In the genomic region with DNA sequence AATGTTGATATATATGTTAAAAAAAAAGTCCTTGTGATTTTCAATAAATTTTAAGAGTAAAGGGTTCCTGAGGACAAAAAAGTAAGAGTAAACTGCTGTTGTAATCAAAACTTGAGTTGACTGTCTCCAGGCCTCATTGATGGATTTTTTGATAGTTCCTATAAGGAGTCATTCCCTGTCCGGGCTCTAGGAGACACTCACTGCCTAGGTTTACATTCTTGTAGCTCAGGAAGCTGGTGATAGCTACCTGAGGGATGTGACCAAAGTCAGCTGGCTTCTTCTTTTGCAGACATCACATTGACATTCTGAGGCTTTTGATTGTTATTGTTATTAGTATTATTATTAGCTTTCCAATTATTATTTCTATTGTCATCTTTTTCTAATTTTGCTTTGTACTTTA, we compare ENCODE assay signal across 10 cellular contexts.
A peak's percentile ranks its signal among the peaks of the same experiment; 100 is the strongest.
DNase-seq lines count a peak whose midpoint lies in the region; ATAC-seq and TF ChIP-seq lines count a peak whose summit lies in the region.
"Had no signal": no experiment of that assay in that cellular context is flagged by ENCODE, and none has a peak within 500 bp of the region (broad histone marks: within the 10 kb centered on the region; RNA-seq: fewer than 3 reads in every experiment).

No MANE protein-coding gene starts in this region.

- peaks cover 4% of the 10 kb centered on the region for H3K9me3 Mint-ChIP-seq in endothelial cell (ENCODE audit: unreplicated experiment)

- TF ChIP-seq CTCF in AG09309 (IDR thresholded peaks at IDR 0.05; ENCODE audit: control insufficient read depth, insufficient read depth, low read depth, low read length, missing control alignments) = peak; percentile 56
- TF ChIP-seq CTCF in LNCaP clone FGC (IDR thresholded peaks at IDR 0.05; ENCODE audit: control insufficient read depth, extremely low read depth, insufficient read depth) = peak; percentile 69
- TF ChIP-seq CTCF in kidney epithelial cell (IDR thresholded peaks at IDR 0.05; ENCODE audit: insufficient read depth, low read length, poor library complexity, severe bottlenecking) = peak; percentile 40
- TF ChIP-seq CTCF in uterus (IDR thresholded peaks at IDR 0.05) = peak in 2 of 4 experiments; percentile 27 to 37
- TF ChIP-seq CTCF in endothelial cell (IDR thresholded peaks at IDR 0.05; ENCODE audit: unreplicated experiment) = no peak

- DNase-seq in AG09309 (ENCODE audit: low read depth) (no peak), LNCaP clone FGC (ENCODE audit: low read depth) (peak; percentile 22), adipocyte (ENCODE audit: low read depth) (peak; percentile 63), kidney epithelial cell (ENCODE audit: low read depth) (no peak), HEK293T (ENCODE audit: extremely low spot score) (no peak), uterus (no peak), endothelial cell (ENCODE audit: low spot score) (no peak)
- DNase-seq: NCI-H2029 had no signal

- H3K9ac ChIP-seq in adipocyte (ENCODE audit: low read length) = no peak overlapping the region

- H3K27me3 Mint-ChIP-seq in endothelial cell (ENCODE audit: unreplicated experiment) = peaks cover 8% of the 10 kb centered on the region

- POLR2A ChIA-PET in HEK293T (lab: Yijun Ruan, JAX) = no interaction called here

- intact Hi-C loops in uterus (cut with DNase I; ENCODE audit: low total_unique reads) = no loop called here

- no peaks in the 10 kb centered on the region for H3K4me1 Mint-ChIP-seq in endothelial cell (ENCODE audit: unreplicated experiment)

- H3K4me3 ChIP-seq in AG09309 (ENCODE audit: control insufficient read depth, low read depth, low read length) (no peak overlapping the region), LNCaP clone FGC (ENCODE audit: low read depth, low read length) (no peak overlapping the region), adipocyte (ENCODE audit: low read length) (no peak overlapping the region), kidney epithelial cell (ENCODE audit: low read depth, low read length) (no peak overlapping the region), uterus (no peak overlapping the region)

- no peak for ATAC-seq in GM19467 (IDR thresholded peaks at IDR 0.05; ENCODE audit: unreplicated experiment)
- ATAC-seq: HCT116 had no signal

- no peak overlapping the region for H3K27ac ChIP-seq in uterus

- H3K27me3 ChIP-seq in adipocyte (replicated peaks; ENCODE audit: control insufficient read depth, insufficient read depth, low read length) (peaks cover 7% of the 10 kb centered on the region), kidney epithelial cell (ENCODE audit: control insufficient read depth, insufficient read depth, low read length) (no peaks in the 10 kb centered on the region), uterus (no peaks in the 10 kb centered on the region)

- H3K36me3 Mint-ChIP-seq in endothelial cell (ENCODE audit: low read depth, unreplicated experiment) = no peaks in the 10 kb centered on the region

- H3K27ac Mint-ChIP-seq in endothelial cell (ENCODE audit: unreplicated experiment) = no peak overlapping the region

- H3K4me3 Mint-ChIP-seq in endothelial cell (ENCODE audit: unreplicated experiment) = no peak overlapping the region

- no peaks in the 10 kb centered on the region for H3K4me1 ChIP-seq in adipocyte (ENCODE audit: control insufficient read depth, insufficient read depth, low read length)
- no peaks in the 10 kb centered on the region for H3K4me1 ChIP-seq in uterus

- H3K36me3 ChIP-seq in adipocyte (ENCODE audit: control insufficient read depth, insufficient read depth, low read length, severe bottlenecking) (no peaks in the 10 kb centered on the region), kidney epithelial cell (ENCODE audit: control insufficient read depth, insufficient read depth, low read length) (no peaks in the 10 kb centered on the region), uterus (no peaks in the 10 kb centered on the region)

- CTCF ChIA-PET in HEK293T (lab: Yijun Ruan, JAX) = interaction anchor here (0.5 kb wide), 1 partner anchor 360 kb away, joined by 3 read pairs; no protein-coding TSS in a partner anchor

- H3K9me3 ChIP-seq in adipocyte (ENCODE audit: control insufficient read depth, low read length) (no peaks in the 10 kb centered on the region), uterus (no peaks in the 10 kb centered on the region)

- no peak for TF ChIP-seq POLR2A in uterus (IDR thresholded peaks at IDR 0.05)

TF ChIP-seq in HEK293T, 16 proteins besides CTCF, POLR2A, EP300 and RAD21:
- TF ChIP-seq NFRKB (IDR thresholded peaks at IDR 0.05) (no peak), FOXA1 (IDR thresholded peaks at IDR 0.05) (no peak), ARNT (IDR thresholded peaks at IDR 0.05) (no peak), FOXM1 (IDR thresholded peaks at IDR 0.05; ENCODE audit: borderline replicate concordance) (no peak), ELF4 (IDR thresholded peaks at IDR 0.05) (no peak), HDGF (IDR thresholded peaks at IDR 0.05; ENCODE audit: borderline replicate concordance) (no peak), FOXK2 (IDR thresholded peaks at IDR 0.05) (no peak), ZNF384 (IDR thresholded peaks at IDR 0.05) (no peak), L3MBTL2 (conservative IDR thresholded peaks at IDR 0.05) (no peak), SUZ12 (IDR thresholded peaks at IDR 0.05) (no peak), SP1 (IDR thresholded peaks at IDR 0.05) (no peak), BHLHE40 (IDR thresholded peaks at IDR 0.05; ENCODE audit: borderline replicate concordance) (no peak), LEF1 (IDR thresholded peaks at IDR 0.05; ENCODE audit: borderline replicate concordance) (no peak), TARDBP (IDR thresholded peaks at IDR 0.05) (no peak), CTBP1 (IDR thresholded peaks at IDR 0.05; ENCODE audit: borderline replicate concordance) (no peak)
- TF ChIP-seq, protein P1, sequence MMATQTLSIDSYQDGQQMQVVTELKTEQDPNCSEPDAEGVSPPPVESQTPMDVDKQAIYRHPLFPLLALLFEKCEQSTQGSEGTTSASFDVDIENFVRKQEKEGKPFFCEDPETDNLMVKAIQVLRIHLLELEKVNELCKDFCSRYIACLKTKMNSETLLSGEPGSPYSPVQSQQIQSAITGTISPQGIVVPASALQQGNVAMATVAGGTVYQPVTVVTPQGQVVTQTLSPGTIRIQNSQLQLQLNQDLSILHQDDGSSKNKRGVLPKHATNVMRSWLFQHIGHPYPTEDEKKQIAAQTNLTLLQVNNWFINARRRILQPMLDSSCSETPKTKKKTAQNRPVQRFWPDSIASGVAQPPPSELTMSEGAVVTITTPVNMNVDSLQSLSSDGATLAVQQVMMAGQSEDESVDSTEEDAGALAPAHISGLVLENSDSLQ (IDR thresholded peaks at IDR 0.05) = no peak

Comparison
In these comparisons a context has a peak if more than half of its experiments do, and no peak if none do; other contexts are left out.
1. DNase-seq: peak in LNCaP clone FGC (single experiment) and adipocyte (single experiment); none in AG09309 (single experiment), kidney epithelial cell (single experiment), HEK293T (single experiment), uterus (0 of 2) and endothelial cell (single experiment).